Comparison of ENCODE assay signal across 8 cellular contexts in genomic region chr3:42376397-42376798, GRCh38. TPM values are rescaled to one million over a fixed set of nuclear protein-coding genes. Genes with fewer than 3 reads are reported as not detected.
DNase-seq lines count a peak whose midpoint lies in the region; ATAC-seq and TF ChIP-seq lines count a peak whose summit lies in the region.

No MANE protein-coding gene starts in this region.

- CTCF ChIA-PET in Calu3 (lab: Charles Lee) = interaction anchor here (1.2 kb wide), 1 partner anchor 9 kb away, joined by 3 read pairs; no protein-coding TSS in a partner anchor

- H3K27me3 Mint-ChIP-seq in Calu3 (ENCODE audit: unreplicated experiment) = peaks cover 21% of the 10 kb centered on the region

- WGBS in esophagus squamous epithelium, 2 donors = 11 to 41% methylated on average over 4 of the region's 4 CpGs

- no peaks in the 10 kb centered on the region for H3K36me3 Mint-ChIP-seq in Calu3 (ENCODE audit: insufficient read depth, unreplicated experiment)

- no peak for ATAC-seq in GM18868 (IDR thresholded peaks at IDR 0.05; ENCODE audit: unreplicated experiment)

- no peak overlapping the region for H3K4me3 Mint-ChIP-seq in Calu3 (ENCODE audit: low read depth, unreplicated experiment)

- no peaks in the 10 kb centered on the region for H3K9me3 ChIP-seq in esophagus squamous epithelium

- H3K4me3 ChIP-seq in brain microvascular endothelial cell (ENCODE audit: low read depth, low read length) = no peak overlapping the region
- no peak overlapping the region for H3K4me3 ChIP-seq in retinal pigment epithelial cell (ENCODE audit: low read length)
- no peak overlapping the region for H3K4me3 ChIP-seq in esophagus squamous epithelium

- no peak for TF ChIP-seq CTCF in Calu3 (IDR thresholded peaks at IDR 0.05; ENCODE audit: unreplicated experiment)
- TF ChIP-seq CTCF in brain microvascular endothelial cell (IDR thresholded peaks at IDR 0.05; ENCODE audit: low read depth, low read length, missing control alignments) = no peak
- TF ChIP-seq CTCF in retinal pigment epithelial cell (conservative IDR thresholded peaks at IDR 0.05; ENCODE audit: low read depth, low read length) = no peak
- TF ChIP-seq CTCF in esophagus squamous epithelium (IDR thresholded peaks at IDR 0.05) = no peak

- H3K4me1 Mint-ChIP-seq in Calu3 (ENCODE audit: low read depth, unreplicated experiment) = peaks cover 11% of the 10 kb centered on the region

- intact Hi-C loops in Calu3 (cut with micrococcal nuclease; ENCODE audit: unreplicated experiment) (no loop called here), esophagus squamous epithelium (cut with DNase I) (no loop called here)

- H3K27me3 ChIP-seq in brain microvascular endothelial cell (replicated peaks) (peaks cover 3% of the 10 kb centered on the region), esophagus squamous epithelium (peaks cover 0 to 18% (median 0%) of the 10 kb centered on the region in 4 donors)

- H3K36me3 ChIP-seq in brain microvascular endothelial cell (replicated peaks) = no peaks in the 10 kb centered on the region
- H3K36me3 ChIP-seq in esophagus squamous epithelium = no peaks in the 10 kb centered on the region

- in situ Hi-C loops in brain microvascular endothelial cell (cut with HindIII; ENCODE audit: low pct_ligation_motif_present, low sequenced_read_pairs) = no loop called here

- DNase-seq in Calu3 (peak; percentile 70), MV-4-11 (lab: John Stamatoyannopoulos, UW) (peak; percentile 60), brain microvascular endothelial cell (peak; percentile 92), retinal pigment epithelial cell (ENCODE audit: low read depth) (peak; percentile 64), esophagus squamous epithelium (lab: John Stamatoyannopoulos, UW) (no peak), NCI-H1092 (lab: John Stamatoyannopoulos, UW) (no peak), inferior parietal cortex (ENCODE audit: extremely low spot score) (no peak)

- no TSS peak for BruUV-seq in Calu3 (replicated peaks; lab: Mats Ljungman, UMichigan)

- H3K4me1 ChIP-seq in esophagus squamous epithelium = peaks cover 0 to 10% (median 0%) of the 10 kb centered on the region in 3 donors

- TF ChIP-seq POLR2A in esophagus squamous epithelium (IDR thresholded peaks at IDR 0.05) = no peak

- H3K9me3 Mint-ChIP-seq in Calu3 (ENCODE audit: low read depth, unreplicated experiment) = no peaks in the 10 kb centered on the region

- no peak overlapping the region for H3K27ac ChIP-seq in brain microvascular endothelial cell
- H3K27ac ChIP-seq in esophagus squamous epithelium = no peak overlapping the region

- H3K27ac Mint-ChIP-seq in Calu3 (ENCODE audit: unreplicated experiment) = no peak overlapping the region

RNA-seq across cellular contexts. Expression of gene LYZL4, which starts 34.0 kb away (rescaled TPM):
- total RNA-seq in Calu3 (2022) (not detected in 2 replicates), esophagus squamous epithelium (not detected)

Comparison
In these comparisons a context has a peak if more than half of its experiments do, and no peak if none do; other contexts are left out.
1. DNase-seq: peak in Calu3 (single experiment), MV-4-11 (single experiment), brain microvascular endothelial cell (single experiment) and retinal pigment epithelial cell (single experiment); none in esophagus squamous epithelium (single experiment), NCI-H1092 (single experiment) and inferior parietal cortex (single experiment).